Comparison of ENCODE assay signal across 18 cellular contexts in genomic region chr20:5703542-5704215, GRCh38. TPM values are rescaled to one million over a fixed set of nuclear protein-coding genes. Genes with fewer than 3 reads are reported as not detected.
DNase-seq lines count a peak whose midpoint lies in the region; ATAC-seq and TF ChIP-seq lines count a peak whose summit lies in the region.
"Had no signal": no experiment of that assay in that cellular context is flagged by ENCODE, and none has a peak within 500 bp of the region (broad histone marks: within the 10 kb centered on the region; RNA-seq: fewer than 3 reads in every experiment).

No MANE protein-coding gene starts in this region.

- intact Hi-C loops in lower lobe of right lung (cut with DNase I): no loop called here

- no peak for TF ChIP-seq CTCF in lower lobe of right lung (IDR thresholded peaks at IDR 0.05)

- no peak overlapping the region for H3K27ac ChIP-seq in ACC112 (ENCODE audit: low read depth, low read length)
- H3K27ac ChIP-seq in lower lobe of right lung: peak overlapping the region; percentile 15

- H3K9me3 ChIP-seq in lower lobe of right lung: no peaks in the 10 kb centered on the region
- H3K9me3 ChIP-seq: gastrocnemius medialis, sigmoid colon had no signal

- no peaks in the 10 kb centered on the region for H3K27me3 ChIP-seq in ACC112 (ENCODE audit: insufficient read depth, low read length)
- H3K27me3 ChIP-seq in lower lobe of right lung (ENCODE audit: low read depth): no peaks in the 10 kb centered on the region
- H3K27me3 ChIP-seq: gastrocnemius medialis, sigmoid colon had no signal

- peak overlapping the region; percentile 30 for H2AFZ ChIP-seq in ACC112 (ENCODE audit: low read length, unreplicated experiment)

- no peaks in the 10 kb centered on the region for H3K4me1 ChIP-seq in ACC112 (ENCODE audit: control insufficient read depth, insufficient read depth, low read length, unreplicated experiment)
- no peaks in the 10 kb centered on the region for H3K4me1 ChIP-seq in lower lobe of right lung

- H3K4me3 ChIP-seq in ACC112 (ENCODE audit: low read depth, low read length) (no peak overlapping the region), lower lobe of right lung (no peak overlapping the region)
- H3K4me3 ChIP-seq: gastrocnemius medialis, sigmoid colon had no signal

- ATAC-seq in lower lobe of right lung: no peak
- no peak for ATAC-seq in GM19397 (IDR thresholded peaks at IDR 0.05; ENCODE audit: unreplicated experiment)
- ATAC-seq: gastrocnemius medialis, HCT116 had no signal

- no peaks in the 10 kb centered on the region for H3K36me3 ChIP-seq in ACC112 (ENCODE audit: insufficient read depth, low read length)
- H3K36me3 ChIP-seq in lower lobe of right lung: no peaks in the 10 kb centered on the region
- H3K36me3 ChIP-seq: gastrocnemius medialis, sigmoid colon had no signal

- H3K79me2 ChIP-seq in ACC112 (ENCODE audit: control insufficient read depth, insufficient read depth, low read length, unreplicated experiment): no peaks in the 10 kb centered on the region

- DNase-seq in NCI-H146 (lab: John Stamatoyannopoulos, UW) (peak; percentile 31), SHP77 treated with DMSO at 0.1 percent for 48 hours (lab: John Stamatoyannopoulos, UW) (peak; percentile 42), lower lobe of right lung (no peak), pons (ENCODE audit: low spot score) (no peak), GM19238 (ENCODE audit: insufficient read length, low spot score) (no peak), H4 (ENCODE audit: low spot score) (no peak)
- DNase-seq: activated CD4-positive, alpha-beta T cell treated with anti-CD3 and anti-CD28 coated beads for 1 hour; activated CD8-positive, alpha-beta memory T cell treated with anti-CD3 and anti-CD28 coated beads, Interleukin-2, amount 50 U/mL, for 4 hours; activated gamma-delta T cell treated with Interleukin-2 at 50 U/mL for 16 hours; gastrocnemius medialis; NCI-H2107; SIG-M5; sigmoid colon; stimulated activated CD4-positive, alpha-beta T cell treated with anti-CD3 and anti-CD28 coated beads, Interleukin-2, amount 100 ng/mL, for 48 hours; stimulated activated CD8-positive, alpha-beta memory T cell treated with anti-CD3 and anti-CD28 coated beads, Interleukin-4, amount 100 ng/mL, for 48 hours had no signal

RNA-seq across cellular contexts. Expression of gene SHLD1, which starts 46.5 kb away (rescaled TPM):
- total RNA-seq in lower lobe of right lung: 6.0 TPM
- 4.3 and 6.3 TPM in 2 replicates for total RNA-seq in H4 (2014; rRNA removed; shearing (Covaris generic))

Comparison
In these comparisons a context has a peak if more than half of its experiments do, and no peak if none do; other contexts are left out.
1. DNase-seq: peak in NCI-H146 (single experiment) and SHP77 treated with DMSO at 0.1 percent for 48 hours (single experiment); none in lower lobe of right lung (single experiment), pons (single experiment), GM19238 (single experiment) and H4 (single experiment).